In the genomic region with DNA sequence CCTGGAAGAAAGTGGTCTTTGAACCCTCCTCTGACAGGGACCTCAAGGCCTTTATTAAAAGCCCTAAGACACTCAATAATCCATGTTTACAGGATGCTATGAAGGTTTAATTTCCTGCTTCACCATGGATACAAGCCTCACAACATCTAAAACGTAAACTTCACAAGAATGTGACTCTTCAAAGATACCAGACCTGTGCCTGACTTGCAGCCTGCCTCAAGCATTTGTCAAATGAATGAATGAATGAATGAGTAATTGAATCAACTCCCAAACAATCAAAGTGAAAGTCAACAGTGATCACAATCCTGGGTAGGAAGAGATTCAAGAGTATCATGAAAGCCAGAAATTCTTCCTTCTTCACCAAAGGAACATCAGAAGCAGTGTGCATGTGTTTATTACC, we compare ENCODE assay signal across 1 cellular context.
TF ChIP-seq lines count a peak whose summit lies in the region.

No MANE protein-coding gene starts in this region.

TF ChIP-seq in WTC11, 78 proteins besides CTCF, POLR2A, EP300 and RAD21 (continued from another document):
- TF ChIP-seq, protein P1, sequence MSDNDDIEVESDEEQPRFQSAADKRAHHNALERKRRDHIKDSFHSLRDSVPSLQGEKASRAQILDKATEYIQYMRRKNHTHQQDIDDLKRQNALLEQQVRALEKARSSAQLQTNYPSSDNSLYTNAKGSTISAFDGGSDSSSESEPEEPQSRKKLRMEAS (CRISPR knock-in tag; IDR thresholded peaks at IDR 0.05): no peak
- TF ChIP-seq, protein P2, sequence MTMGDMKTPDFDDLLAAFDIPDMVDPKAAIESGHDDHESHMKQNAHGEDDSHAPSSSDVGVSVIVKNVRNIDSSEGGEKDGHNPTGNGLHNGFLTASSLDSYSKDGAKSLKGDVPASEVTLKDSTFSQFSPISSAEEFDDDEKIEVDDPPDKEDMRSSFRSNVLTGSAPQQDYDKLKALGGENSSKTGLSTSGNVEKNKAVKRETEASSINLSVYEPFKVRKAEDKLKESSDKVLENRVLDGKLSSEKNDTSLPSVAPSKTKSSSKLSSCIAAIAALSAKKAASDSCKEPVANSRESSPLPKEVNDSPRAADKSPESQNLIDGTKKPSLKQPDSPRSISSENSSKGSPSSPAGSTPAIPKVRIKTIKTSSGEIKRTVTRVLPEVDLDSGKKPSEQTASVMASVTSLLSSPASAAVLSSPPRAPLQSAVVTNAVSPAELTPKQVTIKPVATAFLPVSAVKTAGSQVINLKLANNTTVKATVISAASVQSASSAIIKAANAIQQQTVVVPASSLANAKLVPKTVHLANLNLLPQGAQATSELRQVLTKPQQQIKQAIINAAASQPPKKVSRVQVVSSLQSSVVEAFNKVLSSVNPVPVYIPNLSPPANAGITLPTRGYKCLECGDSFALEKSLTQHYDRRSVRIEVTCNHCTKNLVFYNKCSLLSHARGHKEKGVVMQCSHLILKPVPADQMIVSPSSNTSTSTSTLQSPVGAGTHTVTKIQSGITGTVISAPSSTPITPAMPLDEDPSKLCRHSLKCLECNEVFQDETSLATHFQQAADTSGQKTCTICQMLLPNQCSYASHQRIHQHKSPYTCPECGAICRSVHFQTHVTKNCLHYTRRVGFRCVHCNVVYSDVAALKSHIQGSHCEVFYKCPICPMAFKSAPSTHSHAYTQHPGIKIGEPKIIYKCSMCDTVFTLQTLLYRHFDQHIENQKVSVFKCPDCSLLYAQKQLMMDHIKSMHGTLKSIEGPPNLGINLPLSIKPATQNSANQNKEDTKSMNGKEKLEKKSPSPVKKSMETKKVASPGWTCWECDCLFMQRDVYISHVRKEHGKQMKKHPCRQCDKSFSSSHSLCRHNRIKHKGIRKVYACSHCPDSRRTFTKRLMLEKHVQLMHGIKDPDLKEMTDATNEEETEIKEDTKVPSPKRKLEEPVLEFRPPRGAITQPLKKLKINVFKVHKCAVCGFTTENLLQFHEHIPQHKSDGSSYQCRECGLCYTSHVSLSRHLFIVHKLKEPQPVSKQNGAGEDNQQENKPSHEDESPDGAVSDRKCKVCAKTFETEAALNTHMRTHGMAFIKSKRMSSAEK (CRISPR knock-in tag; IDR thresholded peaks at IDR 0.05; ENCODE audit: borderline replicate concordance): no peak
- TF ChIP-seq FOXK1 (CRISPR knock-in tag; IDR thresholded peaks at IDR 0.05): no peak
- TF ChIP-seq, protein P3, sequence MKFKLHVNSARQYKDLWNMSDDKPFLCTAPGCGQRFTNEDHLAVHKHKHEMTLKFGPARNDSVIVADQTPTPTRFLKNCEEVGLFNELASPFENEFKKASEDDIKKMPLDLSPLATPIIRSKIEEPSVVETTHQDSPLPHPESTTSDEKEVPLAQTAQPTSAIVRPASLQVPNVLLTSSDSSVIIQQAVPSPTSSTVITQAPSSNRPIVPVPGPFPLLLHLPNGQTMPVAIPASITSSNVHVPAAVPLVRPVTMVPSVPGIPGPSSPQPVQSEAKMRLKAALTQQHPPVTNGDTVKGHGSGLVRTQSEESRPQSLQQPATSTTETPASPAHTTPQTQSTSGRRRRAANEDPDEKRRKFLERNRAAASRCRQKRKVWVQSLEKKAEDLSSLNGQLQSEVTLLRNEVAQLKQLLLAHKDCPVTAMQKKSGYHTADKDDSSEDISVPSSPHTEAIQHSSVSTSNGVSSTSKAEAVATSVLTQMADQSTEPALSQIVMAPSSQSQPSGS (CRISPR knock-in tag; IDR thresholded peaks at IDR 0.05; ENCODE audit: borderline replicate concordance, low read depth): no peak
